ENCODE assay signal across 7 cellular contexts in genomic region chr7:67135617-67136503, GRCh38.
A peak's percentile ranks its signal among the peaks of the same experiment; 100 is the strongest.
DNase-seq lines count a peak whose midpoint lies in the region; ATAC-seq and TF ChIP-seq lines count a peak whose summit lies in the region.
"Not testable (repeated sequence)": the region's sequence is repeated elsewhere in the genome, so short reads cannot be mapped to it uniquely, and the experiment has no call there.

No MANE protein-coding gene starts in this region.

- in situ Hi-C loops in GM23248 (cut with MboI); mammary epithelial cell (cut with MboI; ENCODE audit: low sequenced_read_pairs in 2 of 2): not testable (repeated sequence)

- intact Hi-C loops in PC-3 (cut with micrococcal nuclease); mammary epithelial cell (cut with micrococcal nuclease); Right ventricle myocardium superior (cut with DNase I); left colon (cut with DNase I, micrococcal nuclease): not testable (repeated sequence)

- H3K27me3 ChIP-seq in GM23248 (replicated peaks; ENCODE audit: insufficient read depth); PC-3 (ENCODE audit: low read length); mammary epithelial cell (ENCODE audit: insufficient read depth, low read length): not testable (repeated sequence)

- not testable (repeated sequence) for H3F3A ChIP-seq in GM23248 (ENCODE audit: insufficient read depth); PC-3 (ENCODE audit: low read length, unreplicated experiment)

- H3K9me2 ChIP-seq in GM23248 (ENCODE audit: insufficient read depth); PC-3 (replicated peaks; ENCODE audit: low read length): not testable (repeated sequence)

- H3K4me3 ChIP-seq in AG10803 (ENCODE audit: low read length); GM23248; PC-3 (ENCODE audit: low read length); mammary epithelial cell (replicated peaks in 1 of 3; ENCODE audit: insufficient read depth in 1 of 3, low read depth in 2 of 3, low read length in 3 of 3): not testable (repeated sequence)

- H2AFZ ChIP-seq in GM23248; PC-3 (ENCODE audit: low read length); mammary epithelial cell (ENCODE audit: low read depth, low read length): not testable (repeated sequence)

- not testable (repeated sequence) for H4K20me1 ChIP-seq in GM23248 (ENCODE audit: insufficient read depth); PC-3 (ENCODE audit: low read length); mammary epithelial cell (ENCODE audit: insufficient read depth, low read length)

- WGBS in GM23248 (ENCODE audit: low coverage in 1 of 2, low lambda C conversion rate in 2 of 2, missing lambda C conversion rate in 2 of 2), 2 experiments = 85 to 86% methylated on average over 4 of the region's 4 CpGs
- WGBS in mammary epithelial cell (ENCODE audit: low coverage, missing lambda C conversion rate) = 85% methylated on average over 4 of the region's 4 CpGs

- DNase-seq in AG10803 (ENCODE audit: low read depth) = peak; percentile 40
- DNase-seq in GM23248 = peak; percentile 4
- DNase-seq in PC-3, Right ventricle myocardium superior, left colon: not testable (repeated sequence)
- peak; percentile 9 for DNase-seq in mammary epithelial cell
- DNase-seq in fibroblast of gingiva (ENCODE audit: low read depth) = peak; percentile 10

- not testable (repeated sequence) for BruUV-seq in PC-3 (replicated peaks; lab: Mats Ljungman, UMichigan); mammary epithelial cell (replicated peaks; lab: Mats Ljungman, UMichigan)

- H3K27ac ChIP-seq in GM23248; PC-3 (ENCODE audit: low read length); mammary epithelial cell (ENCODE audit: insufficient read depth, low read depth, low read length): not testable (repeated sequence)

- not testable (repeated sequence) for H3K9ac ChIP-seq in GM23248; PC-3 (ENCODE audit: low read length); mammary epithelial cell (ENCODE audit: insufficient read depth, low read length)

- peak; percentile 12; the same call in 1 of the 2 replicates for ATAC-seq in PC-3
- peak; percentile 79 for ATAC-seq in Right ventricle myocardium superior (ENCODE audit: poor library complexity)
- peak; percentile 42 for ATAC-seq in left colon

- POLR2A ChIA-PET in PC-3 (lab: Charles Lee; ENCODE audit: unreplicated experiment) = not testable (repeated sequence)

- not testable (repeated sequence) for H3K36me3 ChIP-seq in GM23248 (ENCODE audit: low read depth); PC-3 (ENCODE audit: low read depth, low read length); mammary epithelial cell (ENCODE audit: insufficient read depth, low read length)

- dilution Hi-C loops in mammary epithelial cell (cut with HindIII; ENCODE audit: low sequenced_read_pairs) = not testable (repeated sequence)

- not testable (repeated sequence) for H3K9me3 ChIP-seq in GM23248 (ENCODE audit: low read depth); PC-3 (ENCODE audit: low read length); mammary epithelial cell (replicated peaks; ENCODE audit: insufficient read depth, low read length)

- CTCF ChIA-PET in PC-3 (lab: Charles Lee); mammary epithelial cell (lab: Charles Lee; ENCODE audit: low non-redundant PET): not testable (repeated sequence)

- H3K4me1 ChIP-seq in GM23248 (ENCODE audit: insufficient read depth); PC-3 (ENCODE audit: insufficient read depth, low read length): not testable (repeated sequence)
- H3K4me1 ChIP-seq in mammary epithelial cell (ENCODE audit: insufficient read depth, low read length) = peaks cover 11% of the 10 kb centered on the region

- not testable (repeated sequence) for H3K4me2 ChIP-seq in GM23248 (ENCODE audit: unreplicated experiment); PC-3 (ENCODE audit: low read length); mammary epithelial cell (ENCODE audit: insufficient read depth, low read depth, low read length)

- H3K79me2 ChIP-seq in GM23248 (ENCODE audit: insufficient read depth); PC-3 (ENCODE audit: low read length); mammary epithelial cell (ENCODE audit: insufficient read depth, low read length): not testable (repeated sequence)

- not testable (repeated sequence) for TF ChIP-seq CTCF in AG10803 (conservative IDR thresholded peaks at IDR 0.05; ENCODE audit: low read length); PC-3 (conservative IDR thresholded peaks at IDR 0.05; ENCODE audit: low read depth, low read length); mammary epithelial cell (conservative IDR thresholded peaks at IDR 0.05 in 1 of 2, IDR thresholded peaks at IDR 0.05 in 1 of 2; ENCODE audit: extremely low read depth in 1 of 2, insufficient read depth in 1 of 2, low read depth in 1 of 2, low read length in 2 of 2)

Comparison
In these comparisons a context has a peak if more than half of its experiments do, and no peak if none do; other contexts are left out.
1. ATAC-seq: peak in every context shown above with its lines; median percentile 79 in Right ventricle myocardium superior; 42 in left colon; 12 in PC-3.